In the genomic region with DNA sequence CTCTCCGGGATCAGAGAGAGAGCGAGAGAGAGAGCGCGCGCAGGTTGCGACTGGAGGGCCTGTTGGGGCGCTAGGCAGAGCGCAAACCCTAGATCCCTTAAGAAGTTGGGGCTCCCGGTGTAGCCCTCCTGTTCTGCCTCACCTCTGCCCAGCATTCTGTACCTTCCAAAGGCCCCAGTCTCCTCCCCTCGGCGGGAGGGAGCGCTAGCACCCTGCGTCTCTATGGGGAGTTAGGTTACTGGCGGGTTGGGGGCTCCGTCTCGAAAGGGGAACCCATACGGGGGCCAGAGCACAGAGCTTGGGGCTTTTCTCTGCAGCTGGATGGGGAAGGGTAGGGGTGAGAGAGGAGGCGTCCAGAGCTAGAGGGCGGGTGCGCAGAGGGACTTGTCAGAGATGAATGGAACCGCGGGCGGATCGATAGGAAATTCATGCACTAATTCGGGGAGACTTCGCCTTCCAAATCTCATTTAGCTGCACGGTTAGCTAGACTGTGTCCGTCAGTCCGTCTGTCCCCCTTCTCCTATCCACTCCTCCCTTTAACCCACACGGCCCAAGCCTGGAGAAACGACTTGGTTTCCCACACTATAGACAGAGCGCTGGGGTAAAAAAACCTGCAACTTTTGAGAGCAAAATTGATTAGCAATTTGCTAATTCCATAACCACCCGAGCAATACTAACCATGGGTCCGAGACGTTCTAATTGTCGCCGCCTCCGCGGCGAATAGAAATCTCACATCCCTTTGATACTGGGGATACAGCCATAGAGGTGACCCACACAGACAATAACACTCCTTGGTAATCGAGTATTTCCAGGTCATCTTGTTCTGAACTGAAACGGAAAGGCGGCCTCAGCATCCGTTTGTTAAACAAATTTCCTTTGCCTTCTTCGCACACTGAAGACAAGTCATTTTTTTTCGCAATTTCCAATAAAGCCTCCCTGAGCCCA, we compare ENCODE assay signal across 8 cellular contexts. TPM values are rescaled to one million over a fixed set of nuclear protein-coding genes. Genes with fewer than 3 reads are reported as not detected.
DNase-seq lines count a peak whose midpoint lies in the region; ATAC-seq and TF ChIP-seq lines count a peak whose summit lies in the region.

No MANE protein-coding gene starts in this region.

- peak; percentile 29 for ATAC-seq in esophagus mucosa

- no peaks in the 10 kb centered on the region for H3K9me3 ChIP-seq in sigmoid colon

- H3K27me3 ChIP-seq in sigmoid colon, result no peaks in the 10 kb centered on the region

- peak overlapping the region; percentile 94 to 99 (median 96) for H3K27ac ChIP-seq in sigmoid colon

- TF ChIP-seq POLR2A in sigmoid colon (IDR thresholded peaks at IDR 0.05), result no peak

- intact Hi-C loops in sigmoid colon (cut with DNase I), result no loop called here

- DNase-seq in stimulated activated CD4-positive, alpha-beta T cell treated with anti-CD3 and anti-CD28 coated beads, Interleukin-15, amount 100 ng/mL, for 24 hours, result peak; percentile 35
- DNase-seq in stimulated activated CD4-positive, alpha-beta T cell treated with anti-CD3 and anti-CD28 coated beads, Interleukin-4, amount 100 ng/mL, for 4 hours, result no peak
- DNase-seq in OCI-M1 (lab: John Stamatoyannopoulos, UW), result peak; percentile 75
- DNase-seq in sigmoid colon, result no peak
- DNase-seq in dedifferentiated amniotic fluid mesenchymal stem cell (ENCODE audit: extremely low spot score), result no peak
- DNase-seq in NOMO-1 treated with dmso at 0.1 percent for 144 hours (lab: John Stamatoyannopoulos, UW; ENCODE audit: unreplicated experiment), result no peak
- DNase-seq in SHP77 (lab: John Stamatoyannopoulos, UW), result no peak

- TF ChIP-seq CTCF in sigmoid colon (IDR thresholded peaks at IDR 0.05), result no peak

- no peaks in the 10 kb centered on the region for H3K36me3 ChIP-seq in sigmoid colon

- 32 to 44% methylated on average over 46 of the region's 46 CpGs for WGBS in sigmoid colon, 2 donors

- peak overlapping the region; percentile 66 to 84 (median 70) for H3K4me3 ChIP-seq in sigmoid colon

- H3K4me1 ChIP-seq in sigmoid colon, result peaks cover 0 to 74% (median 54%) of the 10 kb centered on the region in 4 donors

- no peak for TF ChIP-seq EP300 in sigmoid colon (IDR thresholded peaks at IDR 0.05)

RNA-seq across cellular contexts. Expression of a gene that starts 0.7 kb away (rescaled TPM):
- total RNA-seq in esophagus mucosa, result 2.4 TPM
- total RNA-seq in sigmoid colon, result 1 to 10 TPM; 4.6 to 8.3 (median 5.4) TPM
- 1 to 10 TPM in 2 of 3 donors, under 1 TPM in 1; 0.23 to 2.7 (median 1.2) TPM for polyA plus RNA-seq in sigmoid colon

RNA-seq across cellular contexts. Expression of a gene that starts 11.2 kb away (rescaled TPM):
- total RNA-seq in esophagus mucosa (6.0 TPM), sigmoid colon (10 to 100 TPM; 25.3 to 64.3 (median 30.1) TPM)
- polyA plus RNA-seq in sigmoid colon, result 10 to 100 TPM in 2 of 3 donors, 1 to 10 TPM in 1; 6.2 to 16.7 (median 10.2) TPM

RNA-seq across cellular contexts. Expression of a gene that starts 14.7 kb away (rescaled TPM):
- 0.16 TPM for total RNA-seq in esophagus mucosa
- total RNA-seq in sigmoid colon, result 1 to 10 TPM; 1.5 to 2.5 (median 2.1) TPM
- 10 to 100 TPM in 1 of 3 donors, 1 to 10 TPM in 2; 3.2 to 13.9 (median 4.2) TPM for polyA plus RNA-seq in sigmoid colon

RNA-seq across cellular contexts. Expression of a gene that starts 25.9 kb away (rescaled TPM):
- total RNA-seq in esophagus mucosa, result 0.28 TPM
- total RNA-seq in sigmoid colon, result 10 to 100 TPM in 3 of 4 donors, 1 to 10 TPM in 1; 6.7 to 10.5 (median 10.3) TPM
- 10 to 100 TPM in 2 of 3 donors, 1 to 10 TPM in 1; 6.0 to 28.5 (median 10.2) TPM for polyA plus RNA-seq in sigmoid colon

RNA-seq across cellular contexts. Expression of a gene that starts 31.9 kb away (rescaled TPM):
- total RNA-seq in esophagus mucosa, result 2.1 TPM
- total RNA-seq in sigmoid colon, result 1 to 10 TPM; 1.1 to 6.6 (median 3.4) TPM
- polyA plus RNA-seq in sigmoid colon, result 10 to 100 TPM; 21.3 to 67.3 (median 43.0) TPM

Comparison
In these comparisons a context has a peak if more than half of its experiments do, and no peak if none do; other contexts are left out.
1. DNase-seq: peak in stimulated activated CD4-positive, alpha-beta T cell treated with anti-CD3 and anti-CD28 coated beads, Interleukin-15, amount 100 ng/mL, for 24 hours (single experiment) and OCI-M1 (single experiment); none in stimulated activated CD4-positive, alpha-beta T cell treated with anti-CD3 and anti-CD28 coated beads, Interleukin-4, amount 100 ng/mL, for 4 hours (0 of 2), sigmoid colon (single experiment), dedifferentiated amniotic fluid mesenchymal stem cell (single experiment), NOMO-1 treated with dmso at 0.1 percent for 144 hours (single experiment) and SHP77 (0 of 2).